Comparison of ENCODE assay signal across 8 cellular contexts in the genomic region with DNA sequence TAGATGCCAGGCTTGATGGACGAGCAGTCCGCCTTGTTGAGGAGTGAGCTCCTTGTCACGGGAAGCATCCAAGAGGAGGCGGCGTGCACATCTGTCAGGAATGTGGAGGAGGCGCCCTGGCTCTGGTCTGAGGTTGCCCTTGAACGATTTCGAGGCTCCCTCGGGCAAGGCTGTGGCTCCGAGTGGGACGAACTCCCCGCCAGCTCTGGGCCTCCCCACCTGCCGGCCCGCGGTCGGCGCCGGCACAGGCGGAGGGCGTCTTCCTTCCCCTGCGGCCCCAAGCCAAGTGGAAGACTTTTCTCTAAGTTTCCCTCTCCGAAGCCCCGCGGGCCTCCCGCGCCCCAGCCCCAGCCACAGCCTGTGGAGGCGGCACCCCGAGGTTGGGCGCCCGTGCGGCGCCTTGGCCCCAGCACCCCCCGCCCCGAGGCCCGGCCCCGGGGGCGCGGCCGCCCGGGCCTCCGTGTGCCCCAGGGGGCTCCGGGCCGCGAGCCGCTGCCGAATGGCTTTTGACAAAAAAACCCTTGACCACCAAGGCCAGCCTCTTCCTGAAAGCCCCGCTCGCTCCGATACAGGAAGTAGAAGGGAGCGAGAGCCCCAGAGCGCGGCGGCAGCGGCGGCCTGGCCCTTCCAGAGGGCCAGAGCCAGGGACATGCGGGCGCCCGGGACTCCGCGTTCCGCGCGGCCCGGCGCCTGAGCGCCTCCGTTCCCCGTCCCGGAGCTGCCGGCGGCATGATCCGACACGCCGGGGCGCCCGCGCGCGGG. TPM values are rescaled to one million over a fixed set of nuclear protein-coding genes. Genes with fewer than 3 reads are reported as not detected.
A peak's percentile ranks its signal among the peaks of the same experiment; 100 is the strongest.
DNase-seq lines count a peak whose midpoint lies in the region; ATAC-seq and TF ChIP-seq lines count a peak whose summit lies in the region.

RIN3 (plus strand) TSS at position 578 of the 762 bp plus-strand sequence; CDS start at position 730, 152 bp downstream.

- DNase-seq in AML-193 (lab: John Stamatoyannopoulos, UW) (peak; percentile 4 to 14), WTC11 (ENCODE audit: low spot score) (peak; percentile 67), dermis blood vessel endothelial cell (peak; percentile 75), right lobe of liver (peak; percentile 60 to 74 (median 70)), DMS114 treated with DMSO at 0.1 percent for 48 hours (lab: John Stamatoyannopoulos, UW; ENCODE audit: unreplicated experiment) (no peak)
- peak; percentile 34 to 51 for DNase-seq in stimulated activated CD8-positive, alpha-beta memory T cell treated with anti-CD3 and anti-CD28 coated beads, Interleukin-2, amount 100 ng/mL, for 48 hours (ENCODE audit: low read depth in 2 of 2)

- peak within 1 kb of the TSS; percentile 85 to 98 (median 97) for H3K27ac ChIP-seq in right lobe of liver

- POLR2A ChIA-PET in WTC11 (lab: Charles Lee): interaction anchor here (0.6 kb wide), 1 partner anchor 23 kb away, joined by 3 read pairs; no protein-coding TSS in a partner anchor

- H3K36me3 ChIP-seq in right lobe of liver: no peaks in the 10 kb centered on the region

- H3K9me3 ChIP-seq in right lobe of liver: no peaks in the 10 kb centered on the region

- intact Hi-C loops in right lobe of liver (cut with DNase I): no loop called here

- peaks cover 9% of the 10 kb centered on the region; the same call in 1 of the 2 replicates for H3K4me1 Mint-ChIP-seq in WTC11

- TF ChIP-seq CTCF in WTC11 (IDR thresholded peaks at IDR 0.05) (no peak), right lobe of liver (IDR thresholded peaks at IDR 0.05) (no peak)

- H3K4me3 ChIP-seq in right lobe of liver: peak within 1 kb of the TSS; percentile 71 to 92 (median 88)

- CTCF ChIA-PET in WTC11 (lab: Charles Lee): interaction anchor here (0.9 kb wide), 1 partner anchor 53 kb away, joined by 3 read pairs; no protein-coding TSS in a partner anchor

- H3K4me1 ChIP-seq in right lobe of liver: peaks cover 0 to 8% (median 3%) of the 10 kb centered on the region in 4 donors

- H3K27me3 ChIP-seq in right lobe of liver: no peaks in the 10 kb centered on the region

- no peaks in the 10 kb centered on the region for H3K36me3 Mint-ChIP-seq in WTC11

- 0% methylated on average over 4 of the region's 79 CpGs for WGBS in right lobe of liver (ENCODE audit: insufficient coverage, low coverage, low lambda C conversion rate, missing lambda C conversion rate)

- H3K4me3 Mint-ChIP-seq in WTC11: peak within 1 kb of the TSS; percentile 63

- ATAC-seq in GM19328 (IDR thresholded peaks at IDR 0.05; ENCODE audit: unreplicated experiment): peak; percentile 52
- ATAC-seq in HG03571 (IDR thresholded peaks at IDR 0.05; ENCODE audit: unreplicated experiment): peak; percentile 70
- ATAC-seq in WTC11: peak; percentile 75
- ATAC-seq in right lobe of liver: peak; percentile 38 to 68 (median 56)

- H3K9me3 Mint-ChIP-seq in WTC11: no peaks in the 10 kb centered on the region

- H3K27ac Mint-ChIP-seq in WTC11: no peak within 1 kb of the TSS

- peak; percentile 70 for TF ChIP-seq POLR2A in right lobe of liver (IDR thresholded peaks at IDR 0.05)

- peaks cover 41% of the 10 kb centered on the region for H3K27me3 Mint-ChIP-seq in WTC11 (ENCODE audit: low read depth)

TF ChIP-seq in WTC11, 78 proteins besides CTCF, POLR2A, EP300 and RAD21:
- TF ChIP-seq ZNF423 (CRISPR knock-in tag; IDR thresholded peaks at IDR 0.05) (peak; percentile 54), GTF2I (CRISPR knock-in tag; conservative IDR thresholded peaks at IDR 0.05) (peak; percentile 96), ZBTB43 (CRISPR knock-in tag; IDR thresholded peaks at IDR 0.05) (no peak)

RNA-seq across cellular contexts. Expression of gene RIN3, which starts in this region (rescaled TPM):
- total RNA-seq in WTC11 (2021) (2.7 to 3.3 TPM (median 3.0 TPM) in 3 replicates), dermis blood vessel endothelial cell (7.7 and 11.1 TPM in 2 replicates), right lobe of liver (10 to 100 TPM; 10.7 to 20.4 (median 18.9) TPM)
